In the genomic region with DNA sequence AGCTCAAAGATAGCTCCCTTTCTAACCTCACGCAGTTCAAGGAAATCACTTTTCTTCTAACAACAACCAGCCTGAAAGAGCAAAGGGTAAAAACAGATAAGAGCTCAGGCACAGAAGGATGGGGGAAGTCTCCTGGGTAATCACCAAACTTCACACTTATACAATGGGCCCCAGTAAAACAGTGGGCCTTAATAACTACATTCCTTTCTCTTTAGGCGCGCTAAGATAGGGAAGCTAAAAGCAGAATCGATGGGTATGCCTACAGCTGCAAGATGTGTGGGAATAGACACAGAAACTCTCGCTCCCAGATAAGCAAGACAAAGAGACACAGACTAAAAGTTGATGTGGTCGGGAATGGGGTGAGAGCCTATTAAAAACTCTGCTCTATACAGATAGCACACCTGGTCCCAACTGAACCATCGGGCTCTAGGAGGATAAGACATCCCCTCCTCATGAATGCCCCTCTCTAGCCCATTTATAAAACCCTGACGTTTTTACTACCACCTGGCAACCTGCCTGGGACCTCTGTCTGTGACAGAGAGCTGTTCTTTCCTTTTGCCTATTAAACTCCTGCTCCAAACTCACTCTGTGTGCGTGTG, we compare ENCODE assay signal across 30 cellular contexts. TPM values are rescaled to one million over a fixed set of nuclear protein-coding genes. Genes with fewer than 3 reads are reported as not detected.
A peak's percentile ranks its signal among the peaks of the same experiment; 100 is the strongest.
DNase-seq lines count a peak whose midpoint lies in the region; ATAC-seq, FAIRE-seq and TF ChIP-seq lines count a peak whose summit lies in the region.
"Had no signal": no experiment of that assay in that cellular context is flagged by ENCODE, and none has a peak within 500 bp of the region (broad histone marks: within the 10 kb centered on the region; RNA-seq: fewer than 3 reads in every experiment).

No MANE protein-coding gene starts in this region.

- H3K4me3 Mint-ChIP-seq in activated naive CD8-positive, alpha-beta T cell treated with anti-CD3 and anti-CD28 coated beads, Interleukin-2, amount 10 ng/mL, durations not matched to agents 7 days and 5 days, result no peak overlapping the region
- no peak overlapping the region for H3K4me3 Mint-ChIP-seq in activated naive CD8-positive, alpha-beta T cell treated with anti-CD3 and anti-CD28 coated beads, Interleukin-2, amount 50 U/mL, for 24 hours
- peak overlapping the region; percentile 31 for H3K4me3 Mint-ChIP-seq in endodermal cell
- H3K4me3 Mint-ChIP-seq in activated CD4-positive, alpha-beta T cell treated with anti-CD3 and anti-CD28 coated beads, Interleukin-2, amount 10 ng/mL, durations not matched to agents 24 days and 14 days, result no peak overlapping the region
- H3K4me3 Mint-ChIP-seq: activated T-cell treated with anti-CD3 and anti-CD28 coated beads, Interleukin-2, amount 50 U/mL, for 4 hours; CD4-positive, alpha-beta memory T cell; naive thymus-derived CD4-positive, alpha-beta T cell had no signal

- no peaks in the 10 kb centered on the region for H3K36me3 ChIP-seq in endodermal cell (ENCODE audit: control insufficient read depth, insufficient read depth, low read length)
- no peaks in the 10 kb centered on the region for H3K36me3 ChIP-seq in small intestine (ENCODE audit: control insufficient read depth in 2 of 2, insufficient read depth in 2 of 2, low read length in 2 of 2)
- H3K36me3 ChIP-seq: gastroesophageal sphincter, left ventricle myocardium inferior, upper lobe of left lung had no signal

- H3K9me3 ChIP-seq in endodermal cell (ENCODE audit: control insufficient read depth, low read length) (no peaks in the 10 kb centered on the region), small intestine (ENCODE audit: control insufficient read depth, low read depth) (no peaks in the 10 kb centered on the region)
- H3K9me3 ChIP-seq: A549, gastroesophageal sphincter, left ventricle myocardium inferior, upper lobe of left lung had no signal

- no peak for ATAC-seq in activated naive CD8-positive, alpha-beta T cell treated with anti-CD3 and anti-CD28 coated beads, Interleukin-2, amount 10 ng/mL, durations not matched to agents 7 days and 5 days (ENCODE audit: low read depth)
- ATAC-seq in activated naive CD8-positive, alpha-beta T cell treated with anti-CD3 and anti-CD28 coated beads, Interleukin-2, amount 50 U/mL, for 24 hours, result no peak
- ATAC-seq: A549; activated T-cell treated with anti-CD3 and anti-CD28 coated beads, Interleukin-2, amount 50 U/mL, for 4 hours; gastroesophageal sphincter; naive thymus-derived CD4-positive, alpha-beta T cell; SK-N-SH treated with all-trans-retinoic acid at 6 μM for 48 hours had no signal

- peaks cover 5% of the 10 kb centered on the region for H3K27me3 Mint-ChIP-seq in activated naive CD8-positive, alpha-beta T cell treated with anti-CD3 and anti-CD28 coated beads, Interleukin-2, amount 10 ng/mL, durations not matched to agents 7 days and 5 days
- H3K27me3 Mint-ChIP-seq in activated naive CD8-positive, alpha-beta T cell treated with anti-CD3 and anti-CD28 coated beads, Interleukin-2, amount 50 U/mL, for 24 hours, result no peaks in the 10 kb centered on the region
- H3K27me3 Mint-ChIP-seq in endodermal cell (ENCODE audit: insufficient read depth), result no peaks in the 10 kb centered on the region
- peaks cover 8% of the 10 kb centered on the region for H3K27me3 Mint-ChIP-seq in activated CD4-positive, alpha-beta T cell treated with anti-CD3 and anti-CD28 coated beads, Interleukin-2, amount 10 ng/mL, durations not matched to agents 24 days and 14 days
- H3K27me3 Mint-ChIP-seq: CD4-positive, alpha-beta memory T cell had no signal

- POLR2A ChIA-PET in activated naive CD8-positive, alpha-beta T cell treated with anti-CD3 and anti-CD28 coated beads, Interleukin-2, amount 10 ng/mL, durations not matched to agents 7 days and 5 days (lab: Charles Lee), result no interaction called here

- intact Hi-C loops in activated CD4-positive, alpha-beta T cell treated with anti-CD3 and anti-CD28 coated beads, Interleukin-2, amount 10 ng/mL, durations not matched to agents 24 days and 14 days (cut with micrococcal nuclease), result no loop called here

- peaks cover 11% of the 10 kb centered on the region for H3K4me1 Mint-ChIP-seq in activated naive CD8-positive, alpha-beta T cell treated with anti-CD3 and anti-CD28 coated beads, Interleukin-2, amount 10 ng/mL, durations not matched to agents 7 days and 5 days
- H3K4me1 Mint-ChIP-seq in activated naive CD8-positive, alpha-beta T cell treated with anti-CD3 and anti-CD28 coated beads, Interleukin-2, amount 50 U/mL, for 24 hours, result peaks cover 2% of the 10 kb centered on the region
- H3K4me1 Mint-ChIP-seq in endodermal cell, result peaks cover 21% of the 10 kb centered on the region
- no peaks in the 10 kb centered on the region for H3K4me1 Mint-ChIP-seq in activated CD4-positive, alpha-beta T cell treated with anti-CD3 and anti-CD28 coated beads, Interleukin-2, amount 10 ng/mL, durations not matched to agents 24 days and 14 days

- peak overlapping the region; percentile 40 for H3K27ac ChIP-seq in endodermal cell (ENCODE audit: low read depth, low read length)
- H3K27ac ChIP-seq in small intestine (ENCODE audit: low read depth in 1 of 2, low read length in 1 of 2), result peak overlapping the region in 1 of 2 donors; percentile 50
- H3K27ac ChIP-seq: A549, dorsolateral prefrontal cortex, gastroesophageal sphincter, left ventricle myocardium inferior, upper lobe of left lung had no signal

- no peak for TF ChIP-seq CTCF in endodermal cell (conservative IDR thresholded peaks at IDR 0.05)

- no peak for DNase-seq in activated naive CD8-positive, alpha-beta T cell treated with anti-CD3 and anti-CD28 coated beads, Interleukin-2, amount 10 ng/mL, durations not matched to agents 7 days and 5 days
- no peak for DNase-seq in activated naive CD8-positive, alpha-beta T cell treated with anti-CD3 and anti-CD28 coated beads, Interleukin-2, amount 50 U/mL, for 24 hours
- DNase-seq in NCI-H69 (lab: John Stamatoyannopoulos, UW) (peak; percentile 51), endodermal cell (peak; percentile 55), small intestine (peak; percentile 80), DMS114 treated with DMSO at 0.1 percent for 48 hours (lab: John Stamatoyannopoulos, UW; ENCODE audit: unreplicated experiment) (no peak), cortex of kidney (lab: John Stamatoyannopoulos, UW) (no peak)
- DNase-seq in activated CD4-positive, alpha-beta T cell treated with anti-CD3 and anti-CD28 coated beads, Interleukin-2, amount 10 ng/mL, durations not matched to agents 24 days and 14 days, result no peak
- DNase-seq: activated CD4-positive, alpha-beta T cell treated with anti-CD3 and anti-CD28 coated beads, Interleukin-2, amount 50 U/mL, for 1 hour; activated gamma-delta T cell treated with Interleukin-2 at 50 U/mL for 16 hours; activated T-cell treated with anti-CD3 and anti-CD28 coated beads, Interleukin-2, amount 50 U/mL, for 4 hours; CD4-positive, alpha-beta memory T cell; DND-41; dorsolateral prefrontal cortex; HCEC 1CT; left ventricle myocardium inferior; naive thymus-derived CD4-positive, alpha-beta T cell; NCI-H2029; NCI-H345; upper lobe of left lung had no signal

- peaks cover 3% of the 10 kb centered on the region for H3K9me3 Mint-ChIP-seq in activated naive CD8-positive, alpha-beta T cell treated with anti-CD3 and anti-CD28 coated beads, Interleukin-2, amount 10 ng/mL, durations not matched to agents 7 days and 5 days
- no peaks in the 10 kb centered on the region for H3K9me3 Mint-ChIP-seq in activated naive CD8-positive, alpha-beta T cell treated with anti-CD3 and anti-CD28 coated beads, Interleukin-2, amount 50 U/mL, for 24 hours
- peaks cover 9% of the 10 kb centered on the region for H3K9me3 Mint-ChIP-seq in endodermal cell
- H3K9me3 Mint-ChIP-seq in activated CD4-positive, alpha-beta T cell treated with anti-CD3 and anti-CD28 coated beads, Interleukin-2, amount 10 ng/mL, durations not matched to agents 24 days and 14 days, result no peaks in the 10 kb centered on the region
- H3K9me3 Mint-ChIP-seq: activated T-cell treated with anti-CD3 and anti-CD28 coated beads, Interleukin-2, amount 50 U/mL, for 4 hours; naive thymus-derived CD4-positive, alpha-beta T cell had no signal

- H3K27me3 ChIP-seq in endodermal cell (ENCODE audit: control insufficient read depth, insufficient read depth, low read length, poor library complexity, severe bottlenecking) (no peaks in the 10 kb centered on the region), small intestine (ENCODE audit: control insufficient read depth in 2 of 2, insufficient read depth in 2 of 2, low read length in 2 of 2) (no peaks in the 10 kb centered on the region)
- H3K27me3 ChIP-seq: upper lobe of left lung had no signal

- peak overlapping the region; percentile 29 for H3K9ac ChIP-seq in endodermal cell (ENCODE audit: extremely low read depth, low read length, poor library complexity, severe bottlenecking)

- no peak for FAIRE-seq in small intestine (lab: Jason Lieb, UNC)
- FAIRE-seq: A549, endothelial cell of umbilical vein, GM18507 had no signal

- H3K4me1 ChIP-seq in endodermal cell (ENCODE audit: control insufficient read depth, insufficient read depth, low read length) (peaks cover 7% of the 10 kb centered on the region), small intestine (ENCODE audit: control insufficient read depth in 2 of 2, insufficient read depth in 1 of 2, low read depth in 1 of 2, low read length in 1 of 2) (peaks cover 0 to 5% of the 10 kb centered on the region in 2 donors)
- H3K4me1 ChIP-seq: gastroesophageal sphincter, left ventricle myocardium inferior had no signal

- peaks cover 4% of the 10 kb centered on the region for H3K36me3 Mint-ChIP-seq in activated naive CD8-positive, alpha-beta T cell treated with anti-CD3 and anti-CD28 coated beads, Interleukin-2, amount 10 ng/mL, durations not matched to agents 7 days and 5 days
- H3K36me3 Mint-ChIP-seq in activated naive CD8-positive, alpha-beta T cell treated with anti-CD3 and anti-CD28 coated beads, Interleukin-2, amount 50 U/mL, for 24 hours (ENCODE audit: low read depth), result no peaks in the 10 kb centered on the region
- H3K36me3 Mint-ChIP-seq in endodermal cell (ENCODE audit: low read depth), result no peaks in the 10 kb centered on the region
- H3K36me3 Mint-ChIP-seq in activated CD4-positive, alpha-beta T cell treated with anti-CD3 and anti-CD28 coated beads, Interleukin-2, amount 10 ng/mL, durations not matched to agents 24 days and 14 days (ENCODE audit: low read depth), result no peaks in the 10 kb centered on the region
- H3K36me3 Mint-ChIP-seq: CD4-positive, alpha-beta memory T cell; naive thymus-derived CD4-positive, alpha-beta T cell had no signal

- 69 to 84% methylated on average over 8 to 9 of the region's 9 CpGs for WGBS in endodermal cell (ENCODE audit: insufficient coverage in 1 of 2, insufficient read length in 1 of 2), 2 experiments
- WGBS in small intestine, 3 donors, result 20 to 52% (median 32%) methylated on average over 9 of the region's 9 CpGs

- peak overlapping the region; percentile 38 for H3K27ac Mint-ChIP-seq in activated naive CD8-positive, alpha-beta T cell treated with anti-CD3 and anti-CD28 coated beads, Interleukin-2, amount 10 ng/mL, durations not matched to agents 7 days and 5 days
- no peak overlapping the region for H3K27ac Mint-ChIP-seq in activated naive CD8-positive, alpha-beta T cell treated with anti-CD3 and anti-CD28 coated beads, Interleukin-2, amount 50 U/mL, for 24 hours
- peak overlapping the region; percentile 59 for H3K27ac Mint-ChIP-seq in endodermal cell
- no peak overlapping the region for H3K27ac Mint-ChIP-seq in activated CD4-positive, alpha-beta T cell treated with anti-CD3 and anti-CD28 coated beads, Interleukin-2, amount 10 ng/mL, durations not matched to agents 24 days and 14 days
- H3K27ac Mint-ChIP-seq: naive thymus-derived CD4-positive, alpha-beta T cell had no signal

- H3K4me3 ChIP-seq in endodermal cell (ENCODE audit: low read length) (peak overlapping the region; percentile 44), small intestine (ENCODE audit: low read depth in 1 of 2, low read length in 2 of 2) (no peak overlapping the region)
- H3K4me3 ChIP-seq: A549, dorsolateral prefrontal cortex, gastroesophageal sphincter, left ventricle myocardium inferior, upper lobe of left lung had no signal

RNA-seq across cellular contexts. Expression of a gene that starts 0.8 kb away (rescaled TPM):
- not detected for total RNA-seq in activated naive CD8-positive, alpha-beta T cell treated with anti-CD3 and anti-CD28 coated beads, Interleukin-2, amount 10 ng/mL, durations not matched to agents 7 days and 5 days
- not detected for total RNA-seq in endodermal cell
- not detected for polyA plus RNA-seq in endodermal cell (2013, experiment 1 of 2)
- polyA plus RNA-seq in endodermal cell (2013, experiment 2 of 2), result not detected
- polyA plus RNA-seq in small intestine, result not detected
- total RNA-seq in activated CD4-positive, alpha-beta T cell treated with anti-CD3 and anti-CD28 coated beads, Interleukin-2, amount 10 ng/mL, durations not matched to agents 24 days and 14 days, result not detected in 2 replicates
- total RNA-seq: activated T-cell treated with anti-CD3 and anti-CD28 coated beads, Interleukin-2, amount 50 U/mL, for 4 hours; CD4-positive, alpha-beta memory T cell; dorsolateral prefrontal cortex; endothelial cell of umbilical vein; fibroblast of lung; gastroesophageal sphincter; left ventricle myocardium inferior; naive thymus-derived CD4-positive, alpha-beta T cell; OCI-LY7; osteoblast; subcutaneous adipose tissue; T-helper 2 cell treated with Interferon-gamma antibody and Interleukin-4, amounts not matched to agents 100 ng/mL and 5 ng/mL, for 36 hours; upper lobe of left lung had no signal
- polyA plus RNA-seq: A549; CD4-positive, alpha-beta memory T cell; endothelial cell of umbilical vein; fibroblast of lung; naive thymus-derived CD4-positive, alpha-beta T cell had no signal

RNA-seq across cellular contexts. Expression of a gene that starts 12.1 kb away (rescaled TPM):
- total RNA-seq in activated naive CD8-positive, alpha-beta T cell treated with anti-CD3 and anti-CD28 coated beads, Interleukin-2, amount 10 ng/mL, durations not matched to agents 7 days and 5 days, result 10 to 100 TPM; 17.3 to 25.0 TPM
- 10 to 100 TPM in 1 of 2 donors, 1 to 10 TPM in 1; 5.3 to 14.2 TPM for total RNA-seq in endodermal cell
- 20.2 TPM for polyA plus RNA-seq in endodermal cell (2013, experiment 1 of 2)
- 16.8 TPM for polyA plus RNA-seq in endodermal cell (2013, experiment 2 of 2)
- 1 to 10 TPM in 2 of 3 donors, not detected in 1; 1.9 to 4.5 TPM for polyA plus RNA-seq in small intestine
- total RNA-seq in activated CD4-positive, alpha-beta T cell treated with anti-CD3 and anti-CD28 coated beads, Interleukin-2, amount 10 ng/mL, durations not matched to agents 24 days and 14 days, result 2.6 and 2.9 TPM in 2 replicates
- total RNA-seq: activated T-cell treated with anti-CD3 and anti-CD28 coated beads, Interleukin-2, amount 50 U/mL, for 4 hours; left ventricle myocardium inferior; subcutaneous adipose tissue; upper lobe of left lung had no signal

RNA-seq across cellular contexts. Expression of a gene that starts 38.6 kb away (rescaled TPM):
- total RNA-seq in activated naive CD8-positive, alpha-beta T cell treated with anti-CD3 and anti-CD28 coated beads, Interleukin-2, amount 10 ng/mL, durations not matched to agents 7 days and 5 days, result not detected
- total RNA-seq in endodermal cell, result not detected
- polyA plus RNA-seq in endodermal cell (2013, experiment 1 of 2), result not detected
- polyA plus RNA-seq in endodermal cell (2013, experiment 2 of 2), result not detected
- under 1 TPM in 1 of 3 donors, not detected in 2; 0.19 TPM for polyA plus RNA-seq in small intestine
- not detected in 2 replicates for total RNA-seq in activated CD4-positive, alpha-beta T cell treated with anti-CD3 and anti-CD28 coated beads, Interleukin-2, amount 10 ng/mL, durations not matched to agents 24 days and 14 days
- total RNA-seq: activated T-cell treated with anti-CD3 and anti-CD28 coated beads, Interleukin-2, amount 50 U/mL, for 4 hours; CD4-positive, alpha-beta memory T cell; dorsolateral prefrontal cortex; fibroblast of lung; gastroesophageal sphincter; left ventricle myocardium inferior; naive thymus-derived CD4-positive, alpha-beta T cell; OCI-LY7; osteoblast; T-helper 2 cell treated with Interferon-gamma antibody and Interleukin-4, amounts not matched to agents 100 ng/mL and 5 ng/mL, for 36 hours had no signal
- polyA plus RNA-seq: A549; CD4-positive, alpha-beta memory T cell; fibroblast of lung; naive thymus-derived CD4-positive, alpha-beta T cell had no signal

RNA-seq across cellular contexts. Expression of a gene that starts 43.8 kb away (rescaled TPM):
- total RNA-seq in activated naive CD8-positive, alpha-beta T cell treated with anti-CD3 and anti-CD28 coated beads, Interleukin-2, amount 10 ng/mL, durations not matched to agents 7 days and 5 days, result not detected
- total RNA-seq in endodermal cell, result not detected
- not detected for polyA plus RNA-seq in endodermal cell (2013, experiment 1 of 2)
- polyA plus RNA-seq in endodermal cell (2013, experiment 2 of 2), result not detected
- polyA plus RNA-seq in small intestine, result 10 to 100 TPM in 1 of 3 donors, 1 to 10 TPM in 2; 5.4 to 61.9 (median 7.2) TPM
- not detected in 2 replicates for total RNA-seq in activated CD4-positive, alpha-beta T cell treated with anti-CD3 and anti-CD28 coated beads, Interleukin-2, amount 10 ng/mL, durations not matched to agents 24 days and 14 days
- total RNA-seq: activated T-cell treated with anti-CD3 and anti-CD28 coated beads, Interleukin-2, amount 50 U/mL, for 4 hours; CD4-positive, alpha-beta memory T cell; fibroblast of lung; naive thymus-derived CD4-positive, alpha-beta T cell; OCI-LY7; osteoblast; T-helper 2 cell treated with Interferon-gamma antibody and Interleukin-4, amounts not matched to agents 100 ng/mL and 5 ng/mL, for 36 hours had no signal
- polyA plus RNA-seq: A549; CD4-positive, alpha-beta memory T cell; fibroblast of lung; naive thymus-derived CD4-positive, alpha-beta T cell had no signal

RNA-seq across cellular contexts. Expression of a gene that starts 58.7 kb away (rescaled TPM):
- not detected for total RNA-seq in activated naive CD8-positive, alpha-beta T cell treated with anti-CD3 and anti-CD28 coated beads, Interleukin-2, amount 10 ng/mL, durations not matched to agents 7 days and 5 days
- not detected for total RNA-seq in endodermal cell
- not detected for polyA plus RNA-seq in endodermal cell (2013, experiment 1 of 2)
- polyA plus RNA-seq in endodermal cell (2013, experiment 2 of 2), result not detected
- polyA plus RNA-seq in small intestine, result 10 to 100 TPM; 22.6 to 72.7 (median 51.9) TPM
- total RNA-seq in activated CD4-positive, alpha-beta T cell treated with anti-CD3 and anti-CD28 coated beads, Interleukin-2, amount 10 ng/mL, durations not matched to agents 24 days and 14 days, result not detected in 2 replicates
- total RNA-seq: activated T-cell treated with anti-CD3 and anti-CD28 coated beads, Interleukin-2, amount 50 U/mL, for 4 hours; CD4-positive, alpha-beta memory T cell; dorsolateral prefrontal cortex; endothelial cell of umbilical vein; fibroblast of lung; gastroesophageal sphincter; left ventricle myocardium inferior; naive thymus-derived CD4-positive, alpha-beta T cell; OCI-LY7; osteoblast; subcutaneous adipose tissue; T-helper 2 cell treated with Interferon-gamma antibody and Interleukin-4, amounts not matched to agents 100 ng/mL and 5 ng/mL, for 36 hours had no signal
- polyA plus RNA-seq: CD4-positive, alpha-beta memory T cell; endothelial cell of umbilical vein; fibroblast of lung; naive thymus-derived CD4-positive, alpha-beta T cell had no signal

Comparison
In these comparisons a context has a peak if more than half of its experiments do, and no peak if none do; other contexts are left out.
1. H3K27ac Mint-ChIP-seq: peak in activated naive CD8-positive, alpha-beta T cell treated with anti-CD3 and anti-CD28 coated beads, Interleukin-2, amount 10 ng/mL, durations not matched to agents 7 days and 5 days (single experiment) and endodermal cell (single experiment); none in activated naive CD8-positive, alpha-beta T cell treated with anti-CD3 and anti-CD28 coated beads, Interleukin-2, amount 50 U/mL, for 24 hours (single experiment) and activated CD4-positive, alpha-beta T cell treated with anti-CD3 and anti-CD28 coated beads, Interleukin-2, amount 10 ng/mL, durations not matched to agents 24 days and 14 days (single experiment).
2. DNase-seq: peak in NCI-H69 (single experiment), endodermal cell (single experiment) and small intestine (single experiment); none in activated naive CD8-positive, alpha-beta T cell treated with anti-CD3 and anti-CD28 coated beads, Interleukin-2, amount 10 ng/mL, durations not matched to agents 7 days and 5 days (single experiment), activated naive CD8-positive, alpha-beta T cell treated with anti-CD3 and anti-CD28 coated beads, Interleukin-2, amount 50 U/mL, for 24 hours (single experiment), activated CD4-positive, alpha-beta T cell treated with anti-CD3 and anti-CD28 coated beads, Interleukin-2, amount 10 ng/mL, durations not matched to agents 24 days and 14 days (single experiment), DMS114 treated with DMSO at 0.1 percent for 48 hours (single experiment) and cortex of kidney (single experiment).